ENCODE assay signal across 8 cellular contexts in genomic region chr10:110225441-110225755, GRCh38. TPM values are rescaled to one million over a fixed set of nuclear protein-coding genes. Genes with fewer than 3 reads are reported as not detected.
DNase-seq lines count a peak whose midpoint lies in the region; ATAC-seq and TF ChIP-seq lines count a peak whose summit lies in the region.

No MANE protein-coding gene starts in this region.

- H3K4me1 Mint-ChIP-seq in activated CD4-positive, alpha-beta T cell treated with anti-CD3 and anti-CD28 coated beads for 36 hours: peaks cover 47% of the 10 kb centered on the region
- H3K4me1 Mint-ChIP-seq in nephron: peaks cover 27% of the 10 kb centered on the region

- no peak for DNase-seq in activated CD4-positive, alpha-beta T cell treated with anti-CD3 and anti-CD28 coated beads for 36 hours
- DNase-seq in activated CD4-positive, alpha-beta T cell treated with anti-CD3 and anti-CD28 coated beads for 48 hours: no peak
- DNase-seq in cardiac fibroblast (ENCODE audit: low read depth in 2 of 2) (no peak), GM13977 (ENCODE audit: low spot score) (no peak)
- DNase-seq in stimulated activated CD4-positive, alpha-beta T cell treated with anti-CD3 and anti-CD28 coated beads, Interleukin-1b, Interleukin-23, amount 100 ng/mL, for 48 hours: no peak
- DNase-seq in activated CD4-positive, CD25-positive, alpha-beta regulatory T cell treated with anti-CD3 and anti-CD28 coated beads, Interleukin-2, amount 50 U/mL, for 72 hours: no peak

- CTCF ChIA-PET in activated CD4-positive, alpha-beta T cell treated with anti-CD3 and anti-CD28 coated beads for 36 hours (lab: Charles Lee): interaction anchor here (0.8 to 9.9 kb wide), 5 partner anchors 14 to 324 kb away, joined by 3 to 154 read pairs (median 7); partner anchors contain the start of gene MXI1

- intact Hi-C loops in activated CD4-positive, alpha-beta T cell treated with anti-CD3 and anti-CD28 coated beads for 36 hours (cut with DNase I, micrococcal nuclease): loop anchor here (1.0 to 5.0 kb wide), 4 partner anchors 14 to 647 kb away; partner anchors contain the start of genes ADD3 (in 1 of the 2) and PDCD4 (in 1 of the 2)

- peak overlapping the region; percentile 92 for H3K27ac Mint-ChIP-seq in activated CD4-positive, alpha-beta T cell treated with anti-CD3 and anti-CD28 coated beads for 36 hours
- peak overlapping the region; percentile 87 to 96 (median 92) for H3K27ac Mint-ChIP-seq in nephron

- TF ChIP-seq CTCF in cardiac fibroblast (IDR thresholded peaks at IDR 0.05; ENCODE audit: low read depth, low read length) (no peak), nephron (IDR thresholded peaks at IDR 0.05; ENCODE audit: unreplicated experiment in 3 of 3) (no peak), GM13977 (IDR thresholded peaks at IDR 0.05; ENCODE audit: extremely low read depth, insufficient read depth, missing control alignments) (no peak)

- H3K4me3 Mint-ChIP-seq in activated CD4-positive, alpha-beta T cell treated with anti-CD3 and anti-CD28 coated beads for 36 hours: peak overlapping the region; percentile 95
- peak overlapping the region; percentile 86 to 93 (median 92) for H3K4me3 Mint-ChIP-seq in nephron

- H3K9me3 Mint-ChIP-seq in activated CD4-positive, alpha-beta T cell treated with anti-CD3 and anti-CD28 coated beads for 36 hours (ENCODE audit: low read depth): no peaks in the 10 kb centered on the region
- no peaks in the 10 kb centered on the region for H3K9me3 Mint-ChIP-seq in nephron

- POLR2A ChIA-PET in activated CD4-positive, alpha-beta T cell treated with anti-CD3 and anti-CD28 coated beads for 36 hours (lab: Charles Lee): interaction anchor here (2.9 kb wide), 1 partner anchor 14 kb away, joined by 14 read pairs; no protein-coding TSS in a partner anchor

- in situ Hi-C loops in GM13977 (cut with MboI; ENCODE audit: low pct_unique_long_range_greater_than_20kb, low sequenced_read_pairs, unreplicated experiment): no loop called here

- no peak for ATAC-seq in activated CD4-positive, alpha-beta T cell treated with anti-CD3 and anti-CD28 coated beads for 36 hours
- ATAC-seq in HG03442 (IDR thresholded peaks at IDR 0.05; ENCODE audit: unreplicated experiment): peak; percentile 1

- no peaks in the 10 kb centered on the region for H3K27me3 Mint-ChIP-seq in activated CD4-positive, alpha-beta T cell treated with anti-CD3 and anti-CD28 coated beads for 36 hours
- no peaks in the 10 kb centered on the region for H3K27me3 Mint-ChIP-seq in nephron (ENCODE audit: low read depth)

- peak overlapping the region; percentile 39 to 87 for H3K4me3 ChIP-seq in cardiac fibroblast (replicated peaks in 1 of 2; ENCODE audit: low read depth in 2 of 2, low read length in 2 of 2)

- H3K36me3 Mint-ChIP-seq in activated CD4-positive, alpha-beta T cell treated with anti-CD3 and anti-CD28 coated beads for 36 hours (ENCODE audit: low read depth): peaks cover 16% of the 10 kb centered on the region
- peaks cover 20% of the 10 kb centered on the region for H3K36me3 Mint-ChIP-seq in nephron (ENCODE audit: low read depth)

RNA-seq across cellular contexts. Expression of gene MXI1, which starts 18.0 kb away (rescaled TPM):
- total RNA-seq in activated CD4-positive, alpha-beta T cell treated with anti-CD3 and anti-CD28 coated beads for 36 hours: 10 to 100 TPM; 49.7 to 75.7 TPM
